ENCODE assay signal across 33 cellular contexts in the genomic region with DNA sequence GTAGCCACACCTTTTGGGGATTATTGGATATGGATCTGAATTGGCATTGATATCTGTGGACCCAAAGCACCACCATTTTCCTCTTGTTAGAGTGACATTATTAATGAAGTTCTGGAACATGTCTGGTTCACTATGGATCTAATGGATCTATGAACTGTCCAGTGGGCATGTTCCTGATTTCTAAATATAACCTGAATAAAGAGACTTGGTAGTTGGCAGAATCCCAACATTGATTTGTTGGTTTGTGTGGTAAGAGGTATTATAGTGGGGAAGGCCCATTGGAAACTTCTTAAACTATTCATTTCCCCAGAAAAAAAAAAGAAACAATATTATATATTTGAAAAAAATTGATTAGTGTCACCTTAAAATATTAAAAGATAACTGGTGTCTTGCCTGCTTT.
DNase-seq lines count a peak whose midpoint lies in the region; ATAC-seq, FAIRE-seq and TF ChIP-seq lines count a peak whose summit lies in the region.
"Had no signal": no experiment of that assay in that cellular context is flagged by ENCODE, and none has a peak within 500 bp of the region (broad histone marks: within the 10 kb centered on the region; RNA-seq: fewer than 3 reads in every experiment).

No MANE protein-coding gene starts in this region.

- no peak for FAIRE-seq in HepG2 (lab: Jason Lieb, UNC)
- FAIRE-seq: A204.1, A549, D721Med had no signal

- H3F3A ChIP-seq in PC-3 (ENCODE audit: low read length, unreplicated experiment): no peaks in the 10 kb centered on the region

- CTCF ChIA-PET in HepG2 (lab: Yijun Ruan, JAX; ENCODE audit: low intra/inter-chr PET ratio, low total read pairs): no interaction called here
- CTCF ChIA-PET in PC-3 (lab: Charles Lee): no interaction called here

- H4K20me1 ChIP-seq in HepG2 (ENCODE audit: insufficient read depth, low read length) (no peaks in the 10 kb centered on the region), PC-3 (ENCODE audit: low read length) (no peaks in the 10 kb centered on the region)
- H4K20me1 ChIP-seq: BLaER1; BLaER1 treated with 17β-estradiol and CSF1 and Interleukin-3, amounts not matched to agents 10 nM and 100 nM had no signal

- TF ChIP-seq EP300 in HepG2 (IDR thresholded peaks at IDR 0.05; ENCODE audit: low read depth in 2 of 2, low read length in 2 of 2) (no peak), HepG2 (CRISPR knock-in tag; IDR thresholded peaks at IDR 0.05; ENCODE audit: borderline replicate concordance) (no peak)

- H3K4me2 ChIP-seq in HepG2 (ENCODE audit: low read depth, low read length): no peak overlapping the region
- no peak overlapping the region for H3K4me2 ChIP-seq in PC-3 (ENCODE audit: low read length)
- H3K4me2 ChIP-seq: A549; BLaER1; BLaER1 treated with 17β-estradiol and CSF1 and Interleukin-3, amounts not matched to agents 10 nM and 100 nM had no signal

- H3K9me2 ChIP-seq in PC-3 (replicated peaks; ENCODE audit: low read length): no peaks in the 10 kb centered on the region

- POLR2A ChIA-PET in HepG2 (lab: Yijun Ruan, JAX) (no interaction called here), PC-3 (lab: Charles Lee; ENCODE audit: unreplicated experiment) (no interaction called here)

- no peak for TF ChIP-seq CTCF in liver (IDR thresholded peaks at IDR 0.05; ENCODE audit: low read depth, low read length, missing input control)
- no peak for TF ChIP-seq CTCF in HepG2 (CRISPR knock-in tag; IDR thresholded peaks at IDR 0.05)
- no peak for TF ChIP-seq CTCF in right lobe of liver (IDR thresholded peaks at IDR 0.05)
- no peak for TF ChIP-seq CTCF in PC-3 (conservative IDR thresholded peaks at IDR 0.05; ENCODE audit: low read depth, low read length)
- TF ChIP-seq CTCF in Peyer's patch (IDR thresholded peaks at IDR 0.05): no peak

- in situ Hi-C loops in HepG2 (cut with HindIII; ENCODE audit: extremely low pct_ligation_motif_present, low pct_unique_long_range_greater_than_20kb): no loop called here

- TF ChIP-seq RAD21 in liver (IDR thresholded peaks at IDR 0.05): no peak
- TF ChIP-seq RAD21 in HepG2 (CRISPR knock-in tag; IDR thresholded peaks at IDR 0.05): no peak

- DNase-seq in HepG2 (ENCODE audit: low spot score) (no peak), left lobe of liver (ENCODE audit: low spot score) (no peak), right lobe of liver (no peak), PC-3 (no peak), Peyer's patch (no peak)
- DNase-seq: 8988T; ACHN; AML-193; BE2C; C1 segment of cervical spinal cord; Caco-2; Calu3; CD4-positive, alpha-beta memory T cell; CD4-positive, alpha-beta T cell; CD4-positive, CD25-positive, alpha-beta regulatory T cell; CD8-positive, alpha-beta memory T cell; CD8-positive, alpha-beta T cell; COR-L47; DMS 273 treated with DMSO at 0.1 percent for 48 hours; DMS153; DMS53; DMS79; DMS79 treated with DMSO at 0.1 percent for 48 hours; DND-41; EL had no signal

- BruUV-seq in HepG2 (replicated peaks; lab: Mats Ljungman, UMichigan): no TSS peak
- no TSS peak for BruUV-seq in PC-3 (replicated peaks; lab: Mats Ljungman, UMichigan)

- H3K9me3 ChIP-seq in liver (ENCODE audit: control insufficient read depth in 4 of 4, low read length in 3 of 4): no peaks in the 10 kb centered on the region
- no peaks in the 10 kb centered on the region for H3K9me3 ChIP-seq in HepG2 (ENCODE audit: low read length)
- no peaks in the 10 kb centered on the region for H3K9me3 ChIP-seq in right lobe of liver
- no peaks in the 10 kb centered on the region for H3K9me3 ChIP-seq in PC-3 (ENCODE audit: low read length)
- no peaks in the 10 kb centered on the region for H3K9me3 ChIP-seq in Peyer's patch
- H3K9me3 ChIP-seq: A549; BE2C; BLaER1; BLaER1 treated with 17β-estradiol and CSF1 and Interleukin-3, amounts not matched to agents 10 nM and 100 nM; Caco-2 had no signal

- H3K27ac ChIP-seq in liver (ENCODE audit: low read depth in 1 of 2, low read length in 2 of 2) (no peak overlapping the region), HepG2 (ENCODE audit: extremely low read length, insufficient read depth, low read length) (no peak overlapping the region), right lobe of liver (no peak overlapping the region), PC-3 (ENCODE audit: low read length) (no peak overlapping the region), Peyer's patch (no peak overlapping the region)
- H3K27ac ChIP-seq: 22Rv1; A549; BLaER1; BLaER1 treated with 17β-estradiol and CSF1 and Interleukin-3, amounts not matched to agents 10 nM and 100 nM; C4-2B had no signal

- H3K4me1 ChIP-seq in liver (ENCODE audit: control insufficient read depth in 4 of 4, insufficient read depth in 4 of 4, low read length in 3 of 4): no peaks in the 10 kb centered on the region
- no peaks in the 10 kb centered on the region for H3K4me1 ChIP-seq in HepG2 (ENCODE audit: insufficient read depth, low read length)
- H3K4me1 ChIP-seq in right lobe of liver: no peaks in the 10 kb centered on the region
- no peaks in the 10 kb centered on the region for H3K4me1 ChIP-seq in PC-3 (ENCODE audit: insufficient read depth, low read length)
- no peaks in the 10 kb centered on the region for H3K4me1 ChIP-seq in Peyer's patch
- H3K4me1 ChIP-seq: A549; BE2C; BLaER1; BLaER1 treated with 17β-estradiol and CSF1 and Interleukin-3, amounts not matched to agents 10 nM and 100 nM; Caco-2 had no signal

- H3K79me2 ChIP-seq in HepG2 (ENCODE audit: insufficient read depth, low read length) (no peaks in the 10 kb centered on the region), PC-3 (ENCODE audit: low read length) (no peaks in the 10 kb centered on the region)

- H3K9ac ChIP-seq in liver (ENCODE audit: low read depth in 1 of 2, low read length in 2 of 2) (no peak overlapping the region), HepG2 (ENCODE audit: insufficient read depth, low read depth, low read length) (no peak overlapping the region), PC-3 (ENCODE audit: low read length) (no peak overlapping the region)
- H3K9ac ChIP-seq: BLaER1; BLaER1 treated with 17β-estradiol and CSF1 and Interleukin-3, amounts not matched to agents 10 nM and 100 nM had no signal

- TF ChIP-seq POLR2A in HepG2 (IDR thresholded peaks at IDR 0.05; ENCODE audit: insufficient read depth in 1 of 2, low read depth in 2 of 2, low read length in 2 of 2) (no peak), right lobe of liver (IDR thresholded peaks at IDR 0.05) (no peak), Peyer's patch (IDR thresholded peaks at IDR 0.05) (no peak)

- ATAC-seq in HepG2 (no peak), left lobe of liver (peak; percentile 58), right lobe of liver (peak; percentile 60 to 81 (median 69)), PC-3 (no peak)
- ATAC-seq: A549; CD8-positive, alpha-beta T cell had no signal

- H3K36me3 ChIP-seq in liver (ENCODE audit: control insufficient read depth in 4 of 4, insufficient read depth in 3 of 4, low read depth in 1 of 4, low read length in 3 of 4) (no peaks in the 10 kb centered on the region), HepG2 (replicated peaks in 1 of 2; ENCODE audit: control insufficient read depth in 1 of 2, insufficient read depth in 2 of 2, low read length in 2 of 2) (no peaks in the 10 kb centered on the region), right lobe of liver (no peaks in the 10 kb centered on the region), PC-3 (ENCODE audit: low read depth, low read length) (no peaks in the 10 kb centered on the region), Peyer's patch (no peaks in the 10 kb centered on the region)
- H3K36me3 ChIP-seq: BE2C; BLaER1; BLaER1 treated with 17β-estradiol and CSF1 and Interleukin-3, amounts not matched to agents 10 nM and 100 nM had no signal

- H3K4me3 ChIP-seq in liver (ENCODE audit: low read depth in 1 of 3, low read length in 3 of 3) (no peak overlapping the region), HepG2 (replicated peaks in 1 of 3; ENCODE audit: insufficient read depth in 1 of 3, low read depth in 2 of 3, low read length in 3 of 3) (no peak overlapping the region), right lobe of liver (no peak overlapping the region), PC-3 (ENCODE audit: low read length) (no peak overlapping the region), Peyer's patch (no peak overlapping the region)
- H3K4me3 ChIP-seq: A549; BLaER1; BLaER1 treated with 17β-estradiol and CSF1 and Interleukin-3, amounts not matched to agents 10 nM and 100 nM had no signal

- H2AFZ ChIP-seq in HepG2 (ENCODE audit: low read length) (no peak overlapping the region), PC-3 (ENCODE audit: low read length) (no peak overlapping the region)

- no peaks in the 10 kb centered on the region for H3K27me3 ChIP-seq in liver (ENCODE audit: control insufficient read depth in 4 of 4, insufficient read depth in 4 of 4, low read length in 3 of 4)
- no peaks in the 10 kb centered on the region for H3K27me3 ChIP-seq in HepG2 (ENCODE audit: control insufficient read depth in 1 of 2, insufficient read depth in 2 of 2, low read length in 2 of 2)
- H3K27me3 ChIP-seq in right lobe of liver: no peaks in the 10 kb centered on the region
- H3K27me3 ChIP-seq in PC-3 (ENCODE audit: low read length): no peaks in the 10 kb centered on the region
- H3K27me3 ChIP-seq in Peyer's patch: no peaks in the 10 kb centered on the region
- H3K27me3 ChIP-seq: BE2C; BLaER1; BLaER1 treated with 17β-estradiol and CSF1 and Interleukin-3, amounts not matched to agents 10 nM and 100 nM had no signal

- intact Hi-C loops in HepG2 (cut with micrococcal nuclease; ENCODE audit: unreplicated experiment): no loop called here
- intact Hi-C loops in right lobe of liver (cut with DNase I): no loop called here
- intact Hi-C loops in PC-3 (cut with micrococcal nuclease): no loop called here

TF ChIP-seq in liver, 16 proteins besides CTCF, POLR2A, EP300 and RAD21 (continues in another document):
- TF ChIP-seq YY1 (IDR thresholded peaks at IDR 0.05): peak; percentile 12
- TF ChIP-seq ATF3 (IDR thresholded peaks at IDR 0.05): no peak

TF ChIP-seq in HepG2, 621 proteins besides CTCF, POLR2A, EP300 and RAD21 (continues in another document):
- TF ChIP-seq ZNF709 (CRISPR knock-in tag; IDR thresholded peaks at IDR 0.05) (no peak), ZNF605 (CRISPR knock-in tag; IDR thresholded peaks at IDR 0.05) (no peak), MBD4 (IDR thresholded peaks at IDR 0.05; ENCODE audit: borderline replicate concordance, low read length) (no peak), ZNF569 (CRISPR knock-in tag; IDR thresholded peaks at IDR 0.05; ENCODE audit: borderline replicate concordance) (no peak), CENPBD1 (CRISPR knock-in tag; IDR thresholded peaks at IDR 0.05; ENCODE audit: borderline replicate concordance, low read depth) (no peak)

Comparison
In these comparisons a context has a peak if more than half of its experiments do, and no peak if none do; other contexts are left out.
1. ATAC-seq: peak in left lobe of liver (single experiment) and right lobe of liver (4 of 4); none in HepG2 (single experiment) and PC-3 (single experiment).